In genomic region chr4:7213802-7214201, GRCh38 we compare ENCODE assay signal across 22 cellular contexts. TPM values are rescaled to one million over a fixed set of nuclear protein-coding genes. Genes with fewer than 3 reads are reported as not detected.
DNase-seq lines count a peak whose midpoint lies in the region; ATAC-seq, FAIRE-seq and TF ChIP-seq lines count a peak whose summit lies in the region.
"Had no signal": no experiment of that assay in that cellular context is flagged by ENCODE, and none has a peak within 500 bp of the region (broad histone marks: within the 10 kb centered on the region; RNA-seq: fewer than 3 reads in every experiment).

No MANE protein-coding gene starts in this region.

- H2BK120ac ChIP-seq in H1 (replicated peaks; ENCODE audit: low read depth, low read length) = no peak overlapping the region

- in situ Hi-C loops in mammary epithelial cell (cut with MboI; ENCODE audit: low sequenced_read_pairs in 2 of 2) = no loop called here
- in situ Hi-C loops in GM13976 (cut with MboI; ENCODE audit: low sequenced_read_pairs, unreplicated experiment) = no loop called here

- peaks cover 36% of the 10 kb centered on the region for H3K4me1 Mint-ChIP-seq in MCF 10A (ENCODE audit: insufficient read depth, unreplicated experiment)

- H2BK20ac ChIP-seq in H1 (ENCODE audit: low read length) = no peak overlapping the region

- intact Hi-C loops in MCF 10A (cut with micrococcal nuclease) (no loop called here), mammary epithelial cell (cut with micrococcal nuclease) (no loop called here), PC-9 (cut with micrococcal nuclease; ENCODE audit: unreplicated experiment) (loop anchor here (2.0 kb wide), 1 partner anchor 17 kb away; no protein-coding TSS in a partner anchor)

- no peaks in the 10 kb centered on the region for H3K36me3 Mint-ChIP-seq in MCF 10A (ENCODE audit: insufficient read depth, unreplicated experiment)

- H2BK12ac ChIP-seq in H1 (ENCODE audit: low read depth, low read length) = no peak overlapping the region

- no peaks in the 10 kb centered on the region for H3K79me2 ChIP-seq in mammary epithelial cell (ENCODE audit: insufficient read depth, low read length)
- H3K79me2 ChIP-seq in PC-9 (ENCODE audit: low read depth) = peaks cover 9% of the 10 kb centered on the region; the same call in 1 of the 2 replicates
- H3K79me2 ChIP-seq in H1 (ENCODE audit: control insufficient read depth in 1 of 2, insufficient read depth in 2 of 2, low read length in 2 of 2) = no peaks in the 10 kb centered on the region

- H4K20me1 ChIP-seq in mammary epithelial cell (ENCODE audit: insufficient read depth, low read length) = no peaks in the 10 kb centered on the region
- no peaks in the 10 kb centered on the region for H4K20me1 ChIP-seq in PC-9 (ENCODE audit: insufficient read depth)
- H4K20me1 ChIP-seq in H1 (replicated peaks in 1 of 2; ENCODE audit: control insufficient read depth in 1 of 2, insufficient read depth in 2 of 2, low read length in 2 of 2) = peaks cover 0 to 3% of the 10 kb centered on the region in 2 experiments

- no peaks in the 10 kb centered on the region for H3K23me2 ChIP-seq in H1 (ENCODE audit: low read depth, low read length)

- H4K8ac ChIP-seq in H1 (ENCODE audit: extremely low read depth, insufficient read depth, low read length) = 0 out of 2 replicates have a peak overlapping the region, but pooled peaks have one; percentile 59

- no peak for TF ChIP-seq RAD21 in H1 (IDR thresholded peaks at IDR 0.05 in 1 of 2, conservative IDR thresholded peaks at IDR 0.05 in 1 of 2; ENCODE audit: low read depth in 2 of 2, low read length in 2 of 2)

- no peaks in the 10 kb centered on the region for H3K27me3 Mint-ChIP-seq in MCF 10A (ENCODE audit: insufficient read depth, unreplicated experiment)

- H3K4me1 ChIP-seq in mammary epithelial cell (ENCODE audit: insufficient read depth, low read length) (peaks cover 9% of the 10 kb centered on the region), PC-9 (replicated peaks; ENCODE audit: insufficient read depth) (peaks cover 67% of the 10 kb centered on the region), H1 (replicated peaks in 1 of 4; ENCODE audit: control insufficient read depth in 3 of 4, insufficient read depth in 4 of 4, low read length in 3 of 4) (no peaks in the 10 kb centered on the region)

- H4K5ac ChIP-seq in H1 (ENCODE audit: insufficient read length, low read depth, low read length) = no peak overlapping the region

- no peak overlapping the region for H3K56ac ChIP-seq in H1 (replicated peaks; ENCODE audit: insufficient read length, low read depth, low read length)

- H3K23ac ChIP-seq in H1 (ENCODE audit: insufficient read length) = no peak overlapping the region

- no peak overlapping the region for H3K14ac ChIP-seq in H1 (ENCODE audit: insufficient read length)

- H3K9me3 ChIP-seq in mammary epithelial cell (replicated peaks; ENCODE audit: insufficient read depth, low read length) (peaks cover 10% of the 10 kb centered on the region), PC-9 (ENCODE audit: insufficient read depth, low read depth) (no peaks in the 10 kb centered on the region), H1 (ENCODE audit: insufficient read depth in 2 of 2, low read depth in 1 of 2, low read length in 1 of 2) (peaks cover 0 to 3% of the 10 kb centered on the region in 2 experiments; a peak in 1 of 4 replicates)
- H3K9me3 ChIP-seq: A549 had no signal

- no peak overlapping the region for H3K27ac Mint-ChIP-seq in MCF 10A (ENCODE audit: low read depth, unreplicated experiment)
- H3K27ac Mint-ChIP-seq: CD4-positive, alpha-beta T cell; HFFc6 had no signal

- peaks cover 42% of the 10 kb centered on the region for H3F3A ChIP-seq in PC-9 (ENCODE audit: insufficient read depth, low read depth)

- dilution Hi-C loops in mammary epithelial cell (cut with HindIII; ENCODE audit: low sequenced_read_pairs) = no loop called here

- BruUV-seq in MCF 10A (replicated peaks; lab: Mats Ljungman, UMichigan) (no TSS peak), mammary epithelial cell (replicated peaks; lab: Mats Ljungman, UMichigan) (no TSS peak), PC-9 (replicated peaks; lab: Mats Ljungman, UMichigan) (no TSS peak)

- H2BK5ac ChIP-seq in H1 (ENCODE audit: low read depth, low read length) = no peak overlapping the region

- H3K27ac ChIP-seq in mammary epithelial cell (ENCODE audit: insufficient read depth, low read depth, low read length) (no peak overlapping the region), PC-9 (peak overlapping the region; percentile 90), H1 (ENCODE audit: low read depth, low read length) (no peak overlapping the region)
- H3K27ac ChIP-seq: 22Rv1, C4-2B, GM23248 had no signal

- H3K79me1 ChIP-seq in H1 (ENCODE audit: low read depth, low read length) = no peaks in the 10 kb centered on the region

- H3K4me2 ChIP-seq in mammary epithelial cell (ENCODE audit: insufficient read depth, low read depth, low read length) = no peak overlapping the region
- H3K4me2 ChIP-seq in PC-9 = peak overlapping the region; percentile 40
- H3K4me2 ChIP-seq in H1 (ENCODE audit: insufficient read depth in 1 of 2, low read depth in 2 of 2, low read length in 2 of 2) = no peak overlapping the region
- H3K4me2 ChIP-seq: A549 had no signal

- H2AK5ac ChIP-seq in H1 (ENCODE audit: low read depth, low read length) = no peak overlapping the region

- no peaks in the 10 kb centered on the region for H3K9me2 ChIP-seq in PC-9 (ENCODE audit: insufficient read depth)

- no peak overlapping the region for H3K4me3 Mint-ChIP-seq in MCF 10A (ENCODE audit: unreplicated experiment)
- H3K4me3 Mint-ChIP-seq: CD4-positive, alpha-beta T cell; HFFc6 had no signal

- TF ChIP-seq EP300 in H1 (IDR thresholded peaks at IDR 0.05; ENCODE audit: borderline replicate concordance in 1 of 2, low read depth in 2 of 2, low read length in 2 of 2) = no peak

- H2BK15ac ChIP-seq in H1 (ENCODE audit: low read length) = no peak overlapping the region

- 100% methylated on average over 1 of the region's 2 CpGs for WGBS in mammary epithelial cell (ENCODE audit: low coverage, missing lambda C conversion rate)
- WGBS in H1 (ENCODE audit: extremely low coverage in 1 of 2, insufficient coverage in 1 of 2, insufficient read length in 1 of 2, insufficient replicate concordance in 2 of 2, low coverage in 1 of 2, low lambda C conversion rate in 2 of 2, missing lambda C conversion rate in 1 of 2), 2 experiments = 100% methylated on average over 1 of the region's 2 CpGs; no CpG with 5 or more reads in 1 of the 2 experiments

- no peak overlapping the region for H3K4me3 ChIP-seq in mammary epithelial cell (replicated peaks in 1 of 3; ENCODE audit: insufficient read depth in 1 of 3, low read depth in 2 of 3, low read length in 3 of 3)
- no peak overlapping the region for H3K4me3 ChIP-seq in PC-9
- H3K4me3 ChIP-seq in H1 (ENCODE audit: extremely low read depth in 1 of 4, insufficient read depth in 2 of 4, low read depth in 3 of 4, low read length in 4 of 4) = no peak overlapping the region
- H3K4me3 ChIP-seq: A549, GM23248 had no signal

- H3K27me3 ChIP-seq in mammary epithelial cell (ENCODE audit: insufficient read depth, low read length) (no peaks in the 10 kb centered on the region), PC-9 (ENCODE audit: insufficient read depth, low read depth) (no peaks in the 10 kb centered on the region), H1 (replicated peaks in 1 of 4; ENCODE audit: control insufficient read depth in 3 of 4, extremely low read depth in 1 of 4, insufficient read depth in 3 of 4, low read length in 3 of 4) (no peaks in the 10 kb centered on the region)

- no peak for FAIRE-seq in H1 (lab: Jason Lieb, UNC)
- FAIRE-seq: A549, D721Med, G401.6, GM12891, GM18507, H54 had no signal

- no peak overlapping the region for H4K91ac ChIP-seq in H1 (replicated peaks; ENCODE audit: insufficient read length, low read length)

- H3K9ac ChIP-seq in mammary epithelial cell (ENCODE audit: insufficient read depth, low read length) = no peak overlapping the region
- H3K9ac ChIP-seq in H1 (replicated peaks in 1 of 4; ENCODE audit: extremely low read depth in 1 of 4, low read depth in 3 of 4, low read length in 3 of 4) = no peak overlapping the region
- H3K9ac ChIP-seq: GM23248 had no signal

- no peaks in the 10 kb centered on the region for H3K9me3 Mint-ChIP-seq in MCF 10A (ENCODE audit: unreplicated experiment)
- H3K9me3 Mint-ChIP-seq: CD4-positive, alpha-beta T cell had no signal

- H3K18ac ChIP-seq in H1 (ENCODE audit: extremely low read depth, low read length) = no peak overlapping the region

- no peaks in the 10 kb centered on the region for H3K36me3 ChIP-seq in mammary epithelial cell (ENCODE audit: insufficient read depth, low read length)
- no peaks in the 10 kb centered on the region for H3K36me3 ChIP-seq in PC-9 (ENCODE audit: low read depth)
- H3K36me3 ChIP-seq in H1 (ENCODE audit: control insufficient read depth in 2 of 4, insufficient read depth in 4 of 4, low read length in 3 of 4) = no peaks in the 10 kb centered on the region

- TF ChIP-seq POLR2A in H1 (IDR thresholded peaks at IDR 0.05; ENCODE audit: control extremely low read depth in 1 of 2, low read depth in 2 of 2, low read length in 2 of 2) = no peak

- no peak for ATAC-seq in HG02759 (IDR thresholded peaks at IDR 0.05; ENCODE audit: unreplicated experiment)
- ATAC-seq: A549 had no signal

- CTCF ChIA-PET in MCF 10A (lab: Yijun Ruan, JAX) = interaction anchor here (0.8 to 1.1 kb wide), 2 partner anchors 112 to 249 kb away, joined by 4 to 5 read pairs; no protein-coding TSS in a partner anchor
- CTCF ChIA-PET in mammary epithelial cell (lab: Charles Lee; ENCODE audit: low non-redundant PET) = no interaction called here
- CTCF ChIA-PET in PC-9 (lab: Charles Lee) = interaction anchor here (1.9 kb wide), 1 partner anchor 17 kb away, joined by 4 read pairs; no protein-coding TSS in a partner anchor
- CTCF ChIA-PET in H1 (lab: Charles Lee; ENCODE audit: partially characterized antibody) = interaction anchor here (0.8 to 1.8 kb wide), 6 partner anchors 20 to 273 kb away, joined by 3 to 5 read pairs (median 3); no protein-coding TSS in a partner anchor

- POLR2A ChIA-PET in MCF 10A (lab: Yijun Ruan, JAX) = no interaction called here
- POLR2A ChIA-PET in PC-9 (lab: Charles Lee; ENCODE audit: unreplicated experiment) = interaction anchor here (0.6 to 0.7 kb wide), 2 partner anchors 15 to 460 kb away, joined by 8 to 38 read pairs; no protein-coding TSS in a partner anchor
- POLR2A ChIA-PET in H1 (lab: Charles Lee; ENCODE audit: partially characterized antibody) = no interaction called here

- H3K4ac ChIP-seq in H1 (replicated peaks; ENCODE audit: insufficient read length, low read depth, low read length) = no peak overlapping the region

- TF ChIP-seq CTCF in MCF 10A (IDR thresholded peaks at IDR 0.05; ENCODE audit: unreplicated experiment) (no peak), mammary epithelial cell (conservative IDR thresholded peaks at IDR 0.05 in 1 of 2, IDR thresholded peaks at IDR 0.05 in 1 of 2; ENCODE audit: extremely low read depth in 1 of 2, insufficient read depth in 1 of 2, low read depth in 1 of 2, low read length in 2 of 2) (no peak), PC-9 (conservative IDR thresholded peaks at IDR 0.05) (no peak), H1 (IDR thresholded peaks at IDR 0.05; ENCODE audit: control extremely low read depth in 1 of 3, insufficient read depth in 1 of 3, low read depth in 1 of 3, low read length in 3 of 3) (no peak), GM13976 (IDR thresholded peaks at IDR 0.05; ENCODE audit: borderline replicate concordance, control extremely low read depth, extremely low read depth, insufficient read depth, missing control alignments) (no peak)

- H2AFZ ChIP-seq in mammary epithelial cell (ENCODE audit: low read depth, low read length) (no peak overlapping the region), PC-9 (no peak overlapping the region), H1 (ENCODE audit: low read length) (no peak overlapping the region)
- H2AFZ ChIP-seq: GM23248 had no signal

- DNase-seq in MCF 10A (ENCODE audit: unreplicated experiment) (peak; percentile 58), mammary epithelial cell (no peak), PC-9 (peak; percentile 44 to 78), H1 (ENCODE audit: low read depth in 1 of 2, low spot score in 2 of 2) (no peak), SKM-1 (lab: John Stamatoyannopoulos, UW; ENCODE audit: unreplicated experiment) (no peak), GM13976 (ENCODE audit: low spot score) (no peak)
- DNase-seq: AML-193; Caco-2; CD4-positive, alpha-beta T cell; HCEC 1CT; HFFc6 had no signal

RNA-seq across cellular contexts. Expression of gene SORCS2, which starts 21.5 kb away (rescaled TPM):
- total RNA-seq in MCF 10A (2022) (0.05 TPM in 1 of 2 replicates, not detected in the other), mammary epithelial cell (10 to 100 TPM in 1 of 2 donors, 1 to 10 TPM in 1; 1.6 to 10.7 TPM), PC-9 (2021) (20.7 and 25.8 TPM in 2 replicates)
- polyA plus RNA-seq in mammary epithelial cell (0.91 TPM), H1 (2011; rRNA removed) (0.36 and 0.57 TPM in 2 replicates)
- polyA minus RNA-seq in mammary epithelial cell = 0.47 TPM
- total RNA-seq in H1 (2021; fragmentation: NEBNext Ultra II Directional; extraction: Animal tissue kit (Norgen Biotek cat#: 25700)) = 0.75 and 1.8 TPM in 2 replicates
- 0.32 TPM for polyA plus RNA-seq in H1 (2011; cell fraction: cytosol; rRNA removed)
- 1.2 TPM for polyA plus RNA-seq in H1 (2011; cell fraction: nucleus; rRNA removed)
- polyA plus RNA-seq in H1 (2012, experiment 1 of 2) = 0.33 to 1.2 TPM (median 0.82 TPM) in 4 replicates
- polyA plus RNA-seq in H1 (2012, experiment 2 of 2) = 0.18 TPM
- 1.4 TPM for polyA plus RNA-seq in H1 (2013, experiment 1 of 2)
- polyA plus RNA-seq in H1 (2013, experiment 2 of 2) = 1.1 TPM
- 1.0 and 1.8 TPM in 2 replicates for polyA minus RNA-seq in H1 (2011; rRNA and poly(A)+ RNA removed)
- polyA minus RNA-seq in H1 (2011; cell fraction: cytosol; rRNA and poly(A)+ RNA removed) = 1.3 TPM
- 0.60 TPM for polyA minus RNA-seq in H1 (2011; cell fraction: nucleus; rRNA and poly(A)+ RNA removed)
- total RNA-seq: CD4-positive, alpha-beta T cell; HT-29 had no signal

Comparison
In these comparisons a context has a peak if more than half of its experiments do, and no peak if none do; other contexts are left out.
1. DNase-seq: peak in MCF 10A (single experiment) and PC-9 (2 of 2); none in mammary epithelial cell (single experiment), H1 (0 of 2), SKM-1 (single experiment) and GM13976 (single experiment).